Comparison of ENCODE assay signal across 8 cellular contexts in genomic region chr14:34538096-34538495, GRCh38. TPM values are rescaled to one million over a fixed set of nuclear protein-coding genes. Genes with fewer than 3 reads are reported as not detected.
A peak's percentile ranks its signal among the peaks of the same experiment; 100 is the strongest.
DNase-seq lines count a peak whose midpoint lies in the region; ATAC-seq and TF ChIP-seq lines count a peak whose summit lies in the region.
"Not testable (repeated sequence)": the region's sequence is repeated elsewhere in the genome, so short reads cannot be mapped to it uniquely, and the experiment has no call there.

No MANE protein-coding gene starts in this region.

- TF ChIP-seq EP300 in esophagus muscularis mucosa (IDR thresholded peaks at IDR 0.05), result not testable (repeated sequence)

- not testable (repeated sequence) for H3K27me3 ChIP-seq in CD4-positive, CD25-positive, alpha-beta regulatory T cell (ENCODE audit: control insufficient read depth, insufficient read depth, low read length); esophagus muscularis mucosa; right lobe of liver; thyroid gland

- TF ChIP-seq CTCF in astrocyte of the spinal cord (IDR thresholded peaks at IDR 0.05; ENCODE audit: low read depth, low read length); esophagus muscularis mucosa (IDR thresholded peaks at IDR 0.05); right lobe of liver (IDR thresholded peaks at IDR 0.05); osteocyte (IDR thresholded peaks at IDR 0.05); thyroid gland (IDR thresholded peaks at IDR 0.05): not testable (repeated sequence)

- H3K9me3 Mint-ChIP-seq in CD4-positive, CD25-positive, alpha-beta regulatory T cell; IgD-negative memory B cell; activated CD4-positive, alpha-beta T cell treated with anti-CD3 and anti-CD28 coated beads for 36 hours (ENCODE audit: low read depth); osteocyte (ENCODE audit: unreplicated experiment): not testable (repeated sequence)

- not testable (repeated sequence) for TF ChIP-seq POLR2A in esophagus muscularis mucosa (IDR thresholded peaks at IDR 0.05; ENCODE audit: low read depth); right lobe of liver (IDR thresholded peaks at IDR 0.05); thyroid gland (IDR thresholded peaks at IDR 0.05)

- ATAC-seq in CD4-positive, CD25-positive, alpha-beta regulatory T cell (ENCODE audit: low read depth in 2 of 2); activated CD4-positive, alpha-beta T cell treated with anti-CD3 and anti-CD28 coated beads for 36 hours; right lobe of liver: not testable (repeated sequence)

- intact Hi-C loops in activated CD4-positive, alpha-beta T cell treated with anti-CD3 and anti-CD28 coated beads for 36 hours (cut with DNase I, micrococcal nuclease), result loop anchor here (5.0 kb wide), 6 partner anchors 76 to 864 kb away; partner anchors contain the start of genes NFKBIA (in 1 of the 2), PPP2R3C (in 1 of the 2), PRORP (in 1 of the 2) and PSMA6 (in 1 of the 2)
- intact Hi-C loops in esophagus muscularis mucosa (cut with DNase I) (loop anchor here (10.0 kb wide), 1 partner anchor 73 kb away; the partner anchor contains the start of gene SPTSSA), thyroid gland (cut with DNase I) (loop anchor here (10.0 kb wide), 1 partner anchor 73 kb away; the partner anchor contains the start of gene SPTSSA)
- intact Hi-C loops in right lobe of liver (cut with DNase I), result not testable (repeated sequence)

- in situ Hi-C loops in astrocyte of the spinal cord (cut with HindIII; ENCODE audit: low sequenced_read_pairs), result not testable (repeated sequence)

- not testable (repeated sequence) for DNase-seq in CD4-positive, CD25-positive, alpha-beta regulatory T cell; activated CD4-positive, alpha-beta T cell treated with anti-CD3 and anti-CD28 coated beads for 36 hours; astrocyte of the spinal cord (ENCODE audit: low read depth, low spot score); esophagus muscularis mucosa (ENCODE audit: extremely low spot score); osteocyte (ENCODE audit: extremely low spot score, unreplicated experiment); thyroid gland
- DNase-seq in right lobe of liver, result peak in 1 of 3 donors; percentile 11

- peak overlapping the region; percentile 99 for H3K4me3 ChIP-seq in CD4-positive, CD25-positive, alpha-beta regulatory T cell (ENCODE audit: low read depth, low read length)
- H3K4me3 ChIP-seq in astrocyte of the spinal cord (ENCODE audit: low read depth, low read length), result peak overlapping the region; percentile 99
- peak overlapping the region; percentile 66 to 81 (median 74) for H3K4me3 ChIP-seq in esophagus muscularis mucosa
- peak overlapping the region in 2 of 3 donors; percentile 87 to 91 for H3K4me3 ChIP-seq in right lobe of liver
- peak overlapping the region in 2 of 3 donors; percentile 83 to 98 for H3K4me3 ChIP-seq in thyroid gland (replicated peaks in 1 of 3)

- peaks cover 15 to 50% (median 30%) of the 10 kb centered on the region in 4 donors for H3K4me1 Mint-ChIP-seq in CD4-positive, CD25-positive, alpha-beta regulatory T cell
- peaks cover 10 to 17% (median 13%) of the 10 kb centered on the region in 3 donors for H3K4me1 Mint-ChIP-seq in IgD-negative memory B cell
- peaks cover 45% of the 10 kb centered on the region for H3K4me1 Mint-ChIP-seq in activated CD4-positive, alpha-beta T cell treated with anti-CD3 and anti-CD28 coated beads for 36 hours
- H3K4me1 Mint-ChIP-seq in osteocyte (ENCODE audit: unreplicated experiment), result peaks cover 22% of the 10 kb centered on the region

- not testable (repeated sequence) for H3K27me3 Mint-ChIP-seq in CD4-positive, CD25-positive, alpha-beta regulatory T cell; IgD-negative memory B cell; activated CD4-positive, alpha-beta T cell treated with anti-CD3 and anti-CD28 coated beads for 36 hours; osteocyte (ENCODE audit: unreplicated experiment)

- peak overlapping the region in 2 of 3 donors; percentile 86 to 100 for H3K27ac Mint-ChIP-seq in CD4-positive, CD25-positive, alpha-beta regulatory T cell
- peak overlapping the region in 2 of 3 donors; percentile 98 to 99 for H3K27ac Mint-ChIP-seq in IgD-negative memory B cell
- H3K27ac Mint-ChIP-seq in activated CD4-positive, alpha-beta T cell treated with anti-CD3 and anti-CD28 coated beads for 36 hours, result peak overlapping the region; percentile 95
- H3K27ac Mint-ChIP-seq in osteocyte (ENCODE audit: unreplicated experiment), result peak overlapping the region; percentile 57

- peak overlapping the region; percentile 95 for H3K27ac ChIP-seq in CD4-positive, CD25-positive, alpha-beta regulatory T cell (ENCODE audit: insufficient read depth, low read length, poor library complexity, severe bottlenecking)
- peak overlapping the region in 3 of 4 donors; percentile 90 to 95 (median 91) for H3K27ac ChIP-seq in esophagus muscularis mucosa (replicated peaks in 1 of 4)
- peak overlapping the region in 2 of 3 donors; percentile 96 to 98 for H3K27ac ChIP-seq in right lobe of liver
- H3K27ac ChIP-seq in thyroid gland, result peak overlapping the region in 2 of 3 donors; percentile 95 to 97

- peaks cover 30% of the 10 kb centered on the region for H3K4me1 ChIP-seq in CD4-positive, CD25-positive, alpha-beta regulatory T cell (ENCODE audit: control insufficient read depth, insufficient read depth, low read length, poor library complexity, severe bottlenecking)
- H3K4me1 ChIP-seq in esophagus muscularis mucosa (peaks cover 23 to 34% (median 32%) of the 10 kb centered on the region in 4 donors), right lobe of liver (peaks cover 0 to 18% (median 5%) of the 10 kb centered on the region in 4 donors), thyroid gland (peaks cover 10 to 15% of the 10 kb centered on the region in 2 donors)

- peaks cover 18% of the 10 kb centered on the region for H3K36me3 Mint-ChIP-seq in CD4-positive, CD25-positive, alpha-beta regulatory T cell
- not testable (repeated sequence) for H3K36me3 Mint-ChIP-seq in IgD-negative memory B cell
- H3K36me3 Mint-ChIP-seq in activated CD4-positive, alpha-beta T cell treated with anti-CD3 and anti-CD28 coated beads for 36 hours (ENCODE audit: low read depth), result peaks cover 14% of the 10 kb centered on the region
- peaks cover 15% of the 10 kb centered on the region for H3K36me3 Mint-ChIP-seq in osteocyte (ENCODE audit: unreplicated experiment)

- CTCF ChIA-PET in activated CD4-positive, alpha-beta T cell treated with anti-CD3 and anti-CD28 coated beads for 36 hours (lab: Charles Lee), result interaction anchor here (0.7 kb wide), 1 partner anchor 76 kb away, joined by 3 read pairs; the partner anchor contains the start of gene SPTSSA

- 51% methylated on average over 6 of the region's 6 CpGs for WGBS in esophagus muscularis mucosa
- 40% methylated on average over 6 of the region's 6 CpGs for WGBS in right lobe of liver (ENCODE audit: insufficient coverage, low coverage, low lambda C conversion rate, missing lambda C conversion rate)
- 74 to 82% methylated on average over 6 of the region's 6 CpGs for WGBS in thyroid gland, 2 donors

- H3K36me3 ChIP-seq in CD4-positive, CD25-positive, alpha-beta regulatory T cell (ENCODE audit: control insufficient read depth, insufficient read depth, low read length), result peaks cover 24% of the 10 kb centered on the region
- H3K36me3 ChIP-seq in esophagus muscularis mucosa, result peaks cover 20 to 44% (median 34%) of the 10 kb centered on the region in 4 donors
- H3K36me3 ChIP-seq in right lobe of liver, result peaks cover 0 to 36% (median 9%) of the 10 kb centered on the region in 4 donors
- peaks cover 16 to 26% of the 10 kb centered on the region in 2 donors for H3K36me3 ChIP-seq in thyroid gland

- H3K9me3 ChIP-seq in CD4-positive, CD25-positive, alpha-beta regulatory T cell (ENCODE audit: control insufficient read depth in 2 of 2, low read length in 2 of 2); esophagus muscularis mucosa; right lobe of liver; thyroid gland: not testable (repeated sequence)

- peak overlapping the region; percentile 99 to 100 (median 100) for H3K4me3 Mint-ChIP-seq in CD4-positive, CD25-positive, alpha-beta regulatory T cell
- H3K4me3 Mint-ChIP-seq in IgD-negative memory B cell, result peak overlapping the region; percentile 84 to 99 (median 98)
- H3K4me3 Mint-ChIP-seq in activated CD4-positive, alpha-beta T cell treated with anti-CD3 and anti-CD28 coated beads for 36 hours, result peak overlapping the region; percentile 57
- H3K4me3 Mint-ChIP-seq in osteocyte (ENCODE audit: unreplicated experiment), result peak overlapping the region; percentile 97

- POLR2A ChIA-PET in activated CD4-positive, alpha-beta T cell treated with anti-CD3 and anti-CD28 coated beads for 36 hours (lab: Charles Lee), result not testable (repeated sequence)

RNA-seq across cellular contexts. Expression of gene EAPP, which starts 1.4 kb away (rescaled TPM):
- 86.0 TPM for total RNA-seq in CD4-positive, CD25-positive, alpha-beta regulatory T cell
- polyA plus RNA-seq in CD4-positive, CD25-positive, alpha-beta regulatory T cell, result 100 to 1,000 TPM; 122 to 171 (median 141) TPM
- 107 TPM for polyA plus RNA-seq in IgD-negative memory B cell
- total RNA-seq in activated CD4-positive, alpha-beta T cell treated with anti-CD3 and anti-CD28 coated beads for 36 hours, result 10 to 100 TPM; 41.6 to 49.2 TPM
- total RNA-seq in esophagus muscularis mucosa (10 to 100 TPM; 24.1 to 33.8 (median 30.4) TPM), right lobe of liver (10 to 100 TPM; 15.1 to 20.4 (median 18.2) TPM), osteocyte (38.3 and 42.0 TPM in 2 replicates), thyroid gland (10 to 100 TPM; 45.2 to 68.7 (median 57.6) TPM)
